Comparison of ENCODE assay signal across 8 cellular contexts in genomic region chr7:47574473-47575328, GRCh38. TPM values are rescaled to one million over a fixed set of nuclear protein-coding genes. Genes with fewer than 3 reads are reported as not detected.
DNase-seq lines count a peak whose midpoint lies in the region; ATAC-seq and TF ChIP-seq lines count a peak whose summit lies in the region.

No MANE protein-coding gene starts in this region.

- peaks cover 57% of the 10 kb centered on the region for H3K79me2 ChIP-seq in mammary epithelial cell (ENCODE audit: insufficient read depth, low read length)

- TF ChIP-seq CTCF in mammary epithelial cell (conservative IDR thresholded peaks at IDR 0.05 in 1 of 2, IDR thresholded peaks at IDR 0.05 in 1 of 2; ENCODE audit: extremely low read depth in 1 of 2, insufficient read depth in 1 of 2, low read depth in 1 of 2, low read length in 2 of 2): no peak
- TF ChIP-seq CTCF in stomach (IDR thresholded peaks at IDR 0.05): no peak

- H4K20me1 ChIP-seq in mammary epithelial cell (ENCODE audit: insufficient read depth, low read length): no peaks in the 10 kb centered on the region

- peaks cover 5% of the 10 kb centered on the region for H3K27me3 Mint-ChIP-seq in activated naive CD8-positive, alpha-beta T cell treated with anti-CD3 and anti-CD28 coated beads, Interleukin-2, amount 50 U/mL, for 24 hours
- peaks cover 15% of the 10 kb centered on the region for H3K27me3 Mint-ChIP-seq in activated naive CD8-positive, alpha-beta T cell treated with anti-CD3 and anti-CD28 coated beads for 36 hours

- no peak for ATAC-seq in activated naive CD8-positive, alpha-beta T cell treated with anti-CD3 and anti-CD28 coated beads, Interleukin-2, amount 50 U/mL, for 24 hours
- peak; percentile 76 for ATAC-seq in HG03432 (IDR thresholded peaks at IDR 0.05; ENCODE audit: unreplicated experiment)

- in situ Hi-C loops in mammary epithelial cell (cut with MboI; ENCODE audit: low sequenced_read_pairs in 2 of 2): loop anchor here in 1 of 2 donors (25.0 kb wide), 1 partner anchor 238 kb away; no protein-coding TSS in a partner anchor

- peak overlapping the region; percentile 32 for H3K4me2 ChIP-seq in mammary epithelial cell (ENCODE audit: insufficient read depth, low read depth, low read length)

- peak; percentile 20 for DNase-seq in activated naive CD8-positive, alpha-beta T cell treated with anti-CD3 and anti-CD28 coated beads, Interleukin-2, amount 50 U/mL, for 24 hours
- DNase-seq in activated naive CD8-positive, alpha-beta T cell treated with anti-CD3 and anti-CD28 coated beads for 36 hours: no peak
- DNase-seq in mammary epithelial cell (no peak), stomach (peak; percentile 40), NCI-H2196 treated with DMSO at 0.1 percent for 48 hours (lab: John Stamatoyannopoulos, UW; ENCODE audit: unreplicated experiment) (no peak), NCI-H69 (lab: John Stamatoyannopoulos, UW) (no peak), HuH-7.5 (ENCODE audit: low spot score) (no peak)

- no peak for TF ChIP-seq EP300 in stomach (IDR thresholded peaks at IDR 0.05)

- H3K4me3 ChIP-seq in mammary epithelial cell (replicated peaks in 1 of 3; ENCODE audit: insufficient read depth in 1 of 3, low read depth in 2 of 3, low read length in 3 of 3): no peak overlapping the region
- H3K4me3 ChIP-seq in stomach: no peak overlapping the region

- no peak overlapping the region for H3K9ac ChIP-seq in mammary epithelial cell (ENCODE audit: insufficient read depth, low read length)

- no peak for TF ChIP-seq POLR2A in stomach (IDR thresholded peaks at IDR 0.05)

- CTCF ChIA-PET in mammary epithelial cell (lab: Charles Lee; ENCODE audit: low non-redundant PET): interaction anchor here (0.6 kb wide), 1 partner anchor 16 kb away, joined by 6 read pairs; no protein-coding TSS in a partner anchor

- H3K27me3 ChIP-seq in mammary epithelial cell (ENCODE audit: insufficient read depth, low read length) (no peaks in the 10 kb centered on the region), stomach (no peaks in the 10 kb centered on the region)

- no peaks in the 10 kb centered on the region for H3K36me3 ChIP-seq in mammary epithelial cell (ENCODE audit: insufficient read depth, low read length)
- H3K36me3 ChIP-seq in stomach: no peaks in the 10 kb centered on the region

- H3K27ac Mint-ChIP-seq in activated naive CD8-positive, alpha-beta T cell treated with anti-CD3 and anti-CD28 coated beads, Interleukin-2, amount 50 U/mL, for 24 hours: no peak overlapping the region
- H3K27ac Mint-ChIP-seq in activated naive CD8-positive, alpha-beta T cell treated with anti-CD3 and anti-CD28 coated beads for 36 hours: no peak overlapping the region

- intact Hi-C loops in mammary epithelial cell (cut with micrococcal nuclease): loop anchor here (5.0 kb wide), 3 partner anchors 132 to 307 kb away; no protein-coding TSS in a partner anchor
- intact Hi-C loops in stomach (cut with DNase I; ENCODE audit: low total_unique reads): no loop called here

- H2AFZ ChIP-seq in mammary epithelial cell (ENCODE audit: low read depth, low read length): no peak overlapping the region

- no peaks in the 10 kb centered on the region for H3K9me3 Mint-ChIP-seq in activated naive CD8-positive, alpha-beta T cell treated with anti-CD3 and anti-CD28 coated beads, Interleukin-2, amount 50 U/mL, for 24 hours
- no peaks in the 10 kb centered on the region for H3K9me3 Mint-ChIP-seq in activated naive CD8-positive, alpha-beta T cell treated with anti-CD3 and anti-CD28 coated beads for 36 hours

- WGBS in mammary epithelial cell (ENCODE audit: low coverage, missing lambda C conversion rate): 90% methylated on average over 10 of the region's 11 CpGs
- WGBS in stomach, 5 donors: 42 to 48% (median 45%) methylated on average over 11 of the region's 11 CpGs

- dilution Hi-C loops in mammary epithelial cell (cut with HindIII; ENCODE audit: low sequenced_read_pairs): no loop called here

- H3K27ac ChIP-seq in mammary epithelial cell (ENCODE audit: insufficient read depth, low read depth, low read length) (no peak overlapping the region), stomach (peak overlapping the region; percentile 50 to 95 (median 91))

- no peaks in the 10 kb centered on the region for H3K9me3 ChIP-seq in mammary epithelial cell (replicated peaks; ENCODE audit: insufficient read depth, low read length)
- H3K9me3 ChIP-seq in stomach: no peaks in the 10 kb centered on the region

- no peak overlapping the region for H3K4me3 Mint-ChIP-seq in activated naive CD8-positive, alpha-beta T cell treated with anti-CD3 and anti-CD28 coated beads, Interleukin-2, amount 50 U/mL, for 24 hours
- H3K4me3 Mint-ChIP-seq in activated naive CD8-positive, alpha-beta T cell treated with anti-CD3 and anti-CD28 coated beads for 36 hours: no peak overlapping the region

- BruUV-seq in mammary epithelial cell (replicated peaks; lab: Mats Ljungman, UMichigan): no TSS peak

- peaks cover 38% of the 10 kb centered on the region for H3K4me1 Mint-ChIP-seq in activated naive CD8-positive, alpha-beta T cell treated with anti-CD3 and anti-CD28 coated beads, Interleukin-2, amount 50 U/mL, for 24 hours
- peaks cover 10% of the 10 kb centered on the region for H3K4me1 Mint-ChIP-seq in activated naive CD8-positive, alpha-beta T cell treated with anti-CD3 and anti-CD28 coated beads for 36 hours

- H3K4me1 ChIP-seq in mammary epithelial cell (ENCODE audit: insufficient read depth, low read length) (peaks cover 73% of the 10 kb centered on the region), stomach (peaks cover 93 to 100% (median 97%) of the 10 kb centered on the region in 4 donors)

- H3K36me3 Mint-ChIP-seq in activated naive CD8-positive, alpha-beta T cell treated with anti-CD3 and anti-CD28 coated beads, Interleukin-2, amount 50 U/mL, for 24 hours (ENCODE audit: low read depth): no peaks in the 10 kb centered on the region
- H3K36me3 Mint-ChIP-seq in activated naive CD8-positive, alpha-beta T cell treated with anti-CD3 and anti-CD28 coated beads for 36 hours: no peaks in the 10 kb centered on the region

RNA-seq across cellular contexts. Expression of gene TNS3, which starts 7.2 kb away (rescaled TPM):
- total RNA-seq in activated naive CD8-positive, alpha-beta T cell treated with anti-CD3 and anti-CD28 coated beads for 36 hours: under 1 TPM; 0.12 to 0.52 TPM
- total RNA-seq in mammary epithelial cell (10 to 100 TPM; 15.0 to 43.5 TPM), stomach (100 to 1,000 TPM in 1 of 5 donors, 10 to 100 TPM in 4; 30.1 to 105 (median 86.9) TPM)
- polyA plus RNA-seq in mammary epithelial cell (12.9 TPM), stomach (10 to 100 TPM in 2 of 3 donors, 1 to 10 TPM in 1; 10.0 to 40.6 (median 25.8) TPM)
- polyA minus RNA-seq in mammary epithelial cell: 27.8 TPM

Comparison
In these comparisons a context has a peak if more than half of its experiments do, and no peak if none do; other contexts are left out.
1. DNase-seq: peak in activated naive CD8-positive, alpha-beta T cell treated with anti-CD3 and anti-CD28 coated beads, Interleukin-2, amount 50 U/mL, for 24 hours (single experiment) and stomach (single experiment); none in activated naive CD8-positive, alpha-beta T cell treated with anti-CD3 and anti-CD28 coated beads for 36 hours (single experiment), mammary epithelial cell (single experiment), NCI-H2196 treated with DMSO at 0.1 percent for 48 hours (single experiment), NCI-H69 (single experiment) and HuH-7.5 (single experiment).
2. RNA of gene TNS3, which starts 7.2 kb away (total RNA-seq): 30.1 to 105 TPM in stomach and 15.0 to 43.5 TPM in mammary epithelial cell; 0.12 to 0.52 TPM in activated naive CD8-positive, alpha-beta T cell treated with anti-CD3 and anti-CD28 coated beads for 36 hours; every median in the first group is over 10 times any median in the second.